Comparison of ENCODE assay signal across 1 cellular context in genomic region chr2:1974391-1974790, GRCh38.
TF ChIP-seq lines count a peak whose summit lies in the region.

No MANE protein-coding gene starts in this region.

TF ChIP-seq in HEK293, 187 proteins besides CTCF, POLR2A, EP300 and RAD21 (continued from another document and continues in another):
- TF ChIP-seq HIC1 (tag by site-specific recombination; IDR thresholded peaks at IDR 0.05) = no peak
- 0 out of 2 replicates have a peak, but pooled peaks have one; percentile 51 for TF ChIP-seq ZNF843 (tag by site-specific recombination; IDR thresholded peaks at IDR 0.05)
- TF ChIP-seq ZNF266 (tag by site-specific recombination; IDR thresholded peaks at IDR 0.05; ENCODE audit: low read depth) = no peak
- 0 out of 2 replicates have a peak, but pooled peaks have one; percentile 18 for TF ChIP-seq GLI2 (tag by site-specific recombination; IDR thresholded peaks at IDR 0.05; ENCODE audit: borderline replicate concordance, low read depth)
- TF ChIP-seq KLF1 (tag by site-specific recombination; IDR thresholded peaks at IDR 0.05) = no peak
- no peak for TF ChIP-seq ZNF174 (tag by site-specific recombination; IDR thresholded peaks at IDR 0.05)
- no peak for TF ChIP-seq ZNF707 (tag by site-specific recombination; IDR thresholded peaks at IDR 0.05)
- TF ChIP-seq ZNF184 (tag by site-specific recombination; IDR thresholded peaks at IDR 0.05) = no peak
- TF ChIP-seq ZNF629 (tag by site-specific recombination; IDR thresholded peaks at IDR 0.05) = peak; percentile 90
- TF ChIP-seq ZNF645 (tag by site-specific recombination; IDR thresholded peaks at IDR 0.05) = no peak
- no peak for TF ChIP-seq ZNF341 (tag by site-specific recombination; IDR thresholded peaks at IDR 0.05; ENCODE audit: low read depth)
- TF ChIP-seq AEBP2 (tag by site-specific recombination; IDR thresholded peaks at IDR 0.05; ENCODE audit: borderline replicate concordance) = no peak
- TF ChIP-seq ZNF585B (tag by site-specific recombination; IDR thresholded peaks at IDR 0.05) = no peak
- no peak for TF ChIP-seq REST (tag by site-specific recombination; IDR thresholded peaks at IDR 0.05)
- TF ChIP-seq MEIS1 (CRISPR knock-in tag; IDR thresholded peaks at IDR 0.05; ENCODE audit: borderline replicate concordance) = no peak
- no peak for TF ChIP-seq ZNF16 (tag by site-specific recombination; IDR thresholded peaks at IDR 0.05; ENCODE audit: low read depth)
- TF ChIP-seq ZNF776 (tag by site-specific recombination; IDR thresholded peaks at IDR 0.05; ENCODE audit: borderline replicate concordance) = no peak
- no peak for TF ChIP-seq ZNF610 (tag by site-specific recombination; IDR thresholded peaks at IDR 0.05; ENCODE audit: borderline replicate concordance)
- TF ChIP-seq ZBTB8A (tag by site-specific recombination; IDR thresholded peaks at IDR 0.05) = 0 out of 2 replicates have a peak, but pooled peaks have one; percentile 15
- no peak for TF ChIP-seq ZNF24 (tag by site-specific recombination; IDR thresholded peaks at IDR 0.05)
- TF ChIP-seq ZNF561 (tag by site-specific recombination; IDR thresholded peaks at IDR 0.05; ENCODE audit: borderline replicate concordance) = no peak
- no peak for TF ChIP-seq HOXC10 (CRISPR knock-in tag; IDR thresholded peaks at IDR 0.05)
- peak; percentile 63; the same call in 1 of the 2 replicates for TF ChIP-seq ZBTB21 (tag by site-specific recombination; IDR thresholded peaks at IDR 0.05)
- TF ChIP-seq KLF9 (tag by site-specific recombination; IDR thresholded peaks at IDR 0.05; ENCODE audit: low read depth) = no peak
- TF ChIP-seq INSM2 (tag by site-specific recombination; IDR thresholded peaks at IDR 0.05) = peak; percentile 64; the same call in 1 of the 2 replicates
- no peak for TF ChIP-seq ZBTB11 (tag by site-specific recombination; conservative IDR thresholded peaks at IDR 0.05; ENCODE audit: low read depth)
- 0 out of 2 replicates have a peak, but pooled peaks have one; percentile 22 for TF ChIP-seq SP7 (tag by site-specific recombination; IDR thresholded peaks at IDR 0.05)
- peak; percentile 70 for TF ChIP-seq ZEB2 (tag by site-specific recombination; IDR thresholded peaks at IDR 0.05)
- no peak for TF ChIP-seq ZNF248 (tag by site-specific recombination; IDR thresholded peaks at IDR 0.05)
- TF ChIP-seq ZBTB10 (tag by site-specific recombination; IDR thresholded peaks at IDR 0.05) = no peak
- TF ChIP-seq ZNF146 (tag by site-specific recombination; IDR thresholded peaks at IDR 0.05) = no peak
- TF ChIP-seq SCRT1 (tag by site-specific recombination; IDR thresholded peaks at IDR 0.05; ENCODE audit: borderline replicate concordance) = no peak
- no peak for TF ChIP-seq PATZ1 (tag by site-specific recombination; IDR thresholded peaks at IDR 0.05)
- TF ChIP-seq ZFP69B (tag by site-specific recombination; IDR thresholded peaks at IDR 0.05) = no peak
- no peak for TF ChIP-seq KLF10 (tag by site-specific recombination; IDR thresholded peaks at IDR 0.05)
- TF ChIP-seq PRDM1 (tag by site-specific recombination; IDR thresholded peaks at IDR 0.05) = no peak
- TF ChIP-seq OSR2 (tag by site-specific recombination; IDR thresholded peaks at IDR 0.05) = peak; percentile 55; the same call in 1 of the 2 replicates
- no peak for TF ChIP-seq ZNF664 (tag by site-specific recombination; IDR thresholded peaks at IDR 0.05)
- TF ChIP-seq GLI4 (tag by site-specific recombination; IDR thresholded peaks at IDR 0.05) = no peak
- TF ChIP-seq ZNF654 (tag by site-specific recombination; IDR thresholded peaks at IDR 0.05; ENCODE audit: low read depth) = no peak
- no peak for TF ChIP-seq ZNF335 (tag by site-specific recombination; conservative IDR thresholded peaks at IDR 0.05)
- TF ChIP-seq ZSCAN4 (tag by site-specific recombination; IDR thresholded peaks at IDR 0.05) = no peak
- no peak for TF ChIP-seq SETDB1 (IDR thresholded peaks at IDR 0.05; ENCODE audit: insufficient read length, low read length)
- no peak for TF ChIP-seq ZNF624 (tag by site-specific recombination; IDR thresholded peaks at IDR 0.05)
- peak; percentile 85 for TF ChIP-seq GLIS1 (tag by site-specific recombination; IDR thresholded peaks at IDR 0.05)
